In the genomic region with DNA sequence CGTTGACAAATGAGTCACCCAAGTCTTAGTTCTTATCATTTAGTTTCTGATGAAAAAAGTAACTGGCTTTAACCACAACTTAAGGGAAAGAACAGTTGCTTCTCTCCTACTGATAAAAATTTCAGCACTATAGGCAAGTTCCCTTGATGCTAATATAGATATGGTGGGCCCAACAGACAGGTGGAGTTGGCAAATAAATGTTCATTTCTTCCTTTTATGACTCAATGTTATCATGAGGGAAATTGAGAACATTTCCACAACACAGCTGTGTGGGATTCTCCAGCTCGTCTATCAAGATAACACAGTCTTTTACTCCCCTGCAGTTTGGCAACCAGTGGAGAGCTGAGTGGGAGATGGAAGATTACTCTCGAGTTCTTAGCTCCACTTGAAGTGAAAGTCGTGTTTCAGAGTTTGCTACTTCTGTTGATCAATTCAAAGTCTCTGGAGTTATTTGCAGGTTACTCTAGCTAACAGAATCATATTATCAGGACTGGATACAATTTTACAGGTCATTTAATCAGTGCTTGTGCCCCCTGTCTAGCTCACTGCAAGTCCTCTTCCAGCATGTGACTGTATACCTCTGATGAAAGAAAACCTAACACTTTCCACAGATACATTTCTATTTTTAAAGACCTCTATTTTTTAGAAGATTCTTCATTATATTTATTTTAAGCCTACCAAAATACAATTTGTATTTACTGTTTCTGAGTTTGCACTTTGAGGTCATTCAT, we compare ENCODE assay signal across 15 cellular contexts.
DNase-seq lines count a peak whose midpoint lies in the region; ATAC-seq, FAIRE-seq and TF ChIP-seq lines count a peak whose summit lies in the region.
"Had no signal": no experiment of that assay in that cellular context is flagged by ENCODE, and none has a peak within 500 bp of the region (broad histone marks: within the 10 kb centered on the region; RNA-seq: fewer than 3 reads in every experiment).

No MANE protein-coding gene starts in this region.

- in situ Hi-C loops in K562 (cut with MboI): no loop called here

- no peak for TF ChIP-seq POLR2A in K562 (conservative IDR thresholded peaks at IDR 0.05)
- no peak for TF ChIP-seq POLR2A in vagina (IDR thresholded peaks at IDR 0.05)

- 0% methylated on average over 4 of the region's 4 CpGs for WGBS in K562 (ENCODE audit: insufficient coverage, low coverage, missing lambda C conversion rate)
- 23 to 30% methylated on average over 4 of the region's 4 CpGs for WGBS in lung, 2 donors

- peak; percentile 84 for TF ChIP-seq EP300 in K562 (IDR thresholded peaks at IDR 0.05; ENCODE audit: low read length)

- H3K9me1 ChIP-seq in K562 (ENCODE audit: control insufficient read depth, insufficient read depth, low read length): no peaks in the 10 kb centered on the region

- POLR2A ChIA-PET in K562 (lab: Yijun Ruan, JAX): interaction anchor here (1.0 kb wide), 1 partner anchor 9 kb away, joined by 4 read pairs; no protein-coding TSS in a partner anchor

- H3K27ac ChIP-seq in K562 (ENCODE audit: extremely low read depth, low read depth, low read length): peak overlapping the region; percentile 28; the same call in 2 of the 3 replicates
- no peak overlapping the region for H3K27ac ChIP-seq in lung (ENCODE audit: low read depth in 1 of 2, low read length in 1 of 2)
- H3K27ac ChIP-seq in vagina: no peak overlapping the region
- no peak overlapping the region for H3K27ac ChIP-seq in WERI-Rb-1
- H3K27ac ChIP-seq: body of pancreas, SJSA1 had no signal

- H2AFZ ChIP-seq in K562 (ENCODE audit: low read depth, low read length): peak overlapping the region; percentile 28

- peaks cover 1% of the 10 kb centered on the region; the same call in 1 of the 2 replicates for H3K9me3 ChIP-seq in K562 (replicated peaks; ENCODE audit: control insufficient read depth, insufficient read depth, low read depth, low read length)
- H3K9me3 ChIP-seq in lung (ENCODE audit: control insufficient read depth in 2 of 2, insufficient read depth in 1 of 2, low read length in 1 of 2): no peaks in the 10 kb centered on the region
- no peaks in the 10 kb centered on the region for H3K9me3 ChIP-seq in vagina
- no peaks in the 10 kb centered on the region for H3K9me3 ChIP-seq in WERI-Rb-1 (ENCODE audit: severe bottlenecking)
- H3K9me3 ChIP-seq: body of pancreas, SJSA1 had no signal

- peak; percentile 94 for DNase-seq in GF-D8 (lab: John Stamatoyannopoulos, UW)
- DNase-seq in LHCN-M2 (ENCODE audit: low read depth): peak; percentile 13
- DNase-seq in K562 (ENCODE audit: extremely low read depth in 1 of 4, low spot score in 3 of 4): peak; percentile 46 to 77 (median 53)
- no peak for DNase-seq in lung (ENCODE audit: low spot score)
- DNase-seq in SHP77 (lab: John Stamatoyannopoulos, UW): no peak
- no peak for DNase-seq in vagina (ENCODE audit: extremely low spot score in 2 of 2)
- DNase-seq in WERI-Rb-1: no peak
- DNase-seq: activated CD4-positive, alpha-beta T cell treated with anti-CD3 and anti-CD28 coated beads, Interleukin-2, amount 50 U/mL, for 48 hours; body of pancreas; naive thymus-derived CD4-positive, alpha-beta T cell; NCI-H1436; NCI-H2227 treated with DMSO at 0.1 percent for 48 hours had no signal

- intact Hi-C loops in K562 (cut with micrococcal nuclease): loop anchor here (5.0 kb wide), 1 partner anchor 51 kb away; no protein-coding TSS in a partner anchor
- intact Hi-C loops in vagina (cut with DNase I): no loop called here

- CTCF ChIA-PET in K562 (lab: Yijun Ruan, JAX; ENCODE audit: low intra/inter-chr PET ratio): no interaction called here

- H4K20me1 ChIP-seq in K562 (replicated peaks; ENCODE audit: control insufficient read depth, insufficient read depth, low read length): no peaks in the 10 kb centered on the region

- H3K27me3 ChIP-seq in K562 (ENCODE audit: control insufficient read depth in 2 of 2, insufficient read depth in 2 of 2, low read length in 2 of 2): no peaks in the 10 kb centered on the region
- no peaks in the 10 kb centered on the region for H3K27me3 ChIP-seq in lung (ENCODE audit: control insufficient read depth, insufficient read depth)
- H3K27me3 ChIP-seq in vagina: no peaks in the 10 kb centered on the region
- H3K27me3 ChIP-seq in WERI-Rb-1 (ENCODE audit: insufficient read depth, low read depth, severe bottlenecking): no peaks in the 10 kb centered on the region
- H3K27me3 ChIP-seq: body of pancreas, SJSA1 had no signal

- H3K4me2 ChIP-seq in K562 (ENCODE audit: insufficient read depth, low read length): peak overlapping the region; percentile 20; the same call in 1 of the 2 replicates

- ATAC-seq in K562 (peak; percentile 87), lung (ENCODE audit: insufficient read depth, low FRiP score) (peak; percentile 54), GM21360 (IDR thresholded peaks at IDR 0.05; ENCODE audit: unreplicated experiment) (no peak)
- ATAC-seq: body of pancreas; naive thymus-derived CD4-positive, alpha-beta T cell had no signal

- H3K4me1 ChIP-seq in K562 (replicated peaks in 1 of 2; ENCODE audit: control insufficient read depth in 2 of 2, insufficient read depth in 2 of 2, low read length in 2 of 2): peaks cover 0 to 25% of the 10 kb centered on the region in 2 experiments; a peak in 3 of 5 replicates
- no peaks in the 10 kb centered on the region for H3K4me1 ChIP-seq in lung (ENCODE audit: control insufficient read depth in 2 of 2, insufficient read depth in 2 of 2, low read length in 2 of 2)
- H3K4me1 ChIP-seq in vagina: no peaks in the 10 kb centered on the region
- H3K4me1 ChIP-seq: body of pancreas had no signal

- TF ChIP-seq CTCF in K562 (IDR thresholded peaks at IDR 0.05 in 2 of 3, conservative IDR thresholded peaks at IDR 0.05 in 1 of 3; ENCODE audit: insufficient read depth in 2 of 3, low read depth in 1 of 3, low read length in 3 of 3) (no peak), lung (IDR thresholded peaks at IDR 0.05; ENCODE audit: control extremely low read depth, extremely low read depth) (no peak), vagina (IDR thresholded peaks at IDR 0.05) (no peak), WERI-Rb-1 (IDR thresholded peaks at IDR 0.05; ENCODE audit: low read depth, low read length) (no peak)

- peak in 1 of 2 experiments; percentile 22; a peak in 2 of 4 replicates for TF ChIP-seq RAD21 in K562 (CRISPR knock-in tag; conservative IDR thresholded peaks at IDR 0.05 in 1 of 2, IDR thresholded peaks at IDR 0.05 in 1 of 2)

- FAIRE-seq in K562 (lab: Jason Lieb, UNC): peak; percentile 89
- FAIRE-seq: D721Med had no signal

- H3K4me3 ChIP-seq in K562 (no peak overlapping the region), lung (no peak overlapping the region), vagina (no peak overlapping the region), WERI-Rb-1 (ENCODE audit: low read depth, low read length) (no peak overlapping the region)
- H3K4me3 ChIP-seq: body of pancreas, SJSA1 had no signal

- H3K79me2 ChIP-seq in K562 (ENCODE audit: control insufficient read depth, insufficient read depth, low read length): no peaks in the 10 kb centered on the region

- H3K36me3 ChIP-seq in K562 (ENCODE audit: control insufficient read depth, insufficient read depth, low read length): no peaks in the 10 kb centered on the region
- no peaks in the 10 kb centered on the region for H3K36me3 ChIP-seq in lung (ENCODE audit: control insufficient read depth in 2 of 2, insufficient read depth in 2 of 2, low read length in 2 of 2)
- H3K36me3 ChIP-seq in vagina: no peaks in the 10 kb centered on the region
- no peaks in the 10 kb centered on the region for H3K36me3 ChIP-seq in WERI-Rb-1
- H3K36me3 ChIP-seq: SJSA1 had no signal

- no peak overlapping the region for H3K9ac ChIP-seq in K562 (ENCODE audit: insufficient read depth in 1 of 2, low read depth in 2 of 2, low read length in 2 of 2)

- BruUV-seq in K562 (replicated peaks; lab: Mats Ljungman, UMichigan): no TSS peak

TF ChIP-seq in K562, 482 proteins besides CTCF, POLR2A, EP300 and RAD21 (continues in another document):
- TF ChIP-seq SREBF1 (IDR thresholded peaks at IDR 0.05; ENCODE audit: borderline replicate concordance, low read depth, low read length): no peak
- no peak for TF ChIP-seq SRSF7 (optimal IDR thresholded peaks at IDR 0.05; ENCODE audit: low read depth, low read length)
- TF ChIP-seq SETDB1 (IDR thresholded peaks at IDR 0.05; ENCODE audit: low read length): no peak
- TF ChIP-seq C11orf30 (IDR thresholded peaks at IDR 0.05; ENCODE audit: low read depth): no peak
- TF ChIP-seq, protein P1, sequence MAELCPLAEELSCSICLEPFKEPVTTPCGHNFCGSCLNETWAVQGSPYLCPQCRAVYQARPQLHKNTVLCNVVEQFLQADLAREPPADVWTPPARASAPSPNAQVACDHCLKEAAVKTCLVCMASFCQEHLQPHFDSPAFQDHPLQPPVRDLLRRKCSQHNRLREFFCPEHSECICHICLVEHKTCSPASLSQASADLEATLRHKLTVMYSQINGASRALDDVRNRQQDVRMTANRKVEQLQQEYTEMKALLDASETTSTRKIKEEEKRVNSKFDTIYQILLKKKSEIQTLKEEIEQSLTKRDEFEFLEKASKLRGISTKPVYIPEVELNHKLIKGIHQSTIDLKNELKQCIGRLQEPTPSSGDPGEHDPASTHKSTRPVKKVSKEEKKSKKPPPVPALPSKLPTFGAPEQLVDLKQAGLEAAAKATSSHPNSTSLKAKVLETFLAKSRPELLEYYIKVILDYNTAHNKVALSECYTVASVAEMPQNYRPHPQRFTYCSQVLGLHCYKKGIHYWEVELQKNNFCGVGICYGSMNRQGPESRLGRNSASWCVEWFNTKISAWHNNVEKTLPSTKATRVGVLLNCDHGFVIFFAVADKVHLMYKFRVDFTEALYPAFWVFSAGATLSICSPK (IDR thresholded peaks at IDR 0.05; ENCODE audit: borderline replicate concordance): no peak
- no peak for TF ChIP-seq NR2C1 (IDR thresholded peaks at IDR 0.05)
- no peak for TF ChIP-seq NR2C1 (tag; IDR thresholded peaks at IDR 0.05)
- TF ChIP-seq, protein P2, sequence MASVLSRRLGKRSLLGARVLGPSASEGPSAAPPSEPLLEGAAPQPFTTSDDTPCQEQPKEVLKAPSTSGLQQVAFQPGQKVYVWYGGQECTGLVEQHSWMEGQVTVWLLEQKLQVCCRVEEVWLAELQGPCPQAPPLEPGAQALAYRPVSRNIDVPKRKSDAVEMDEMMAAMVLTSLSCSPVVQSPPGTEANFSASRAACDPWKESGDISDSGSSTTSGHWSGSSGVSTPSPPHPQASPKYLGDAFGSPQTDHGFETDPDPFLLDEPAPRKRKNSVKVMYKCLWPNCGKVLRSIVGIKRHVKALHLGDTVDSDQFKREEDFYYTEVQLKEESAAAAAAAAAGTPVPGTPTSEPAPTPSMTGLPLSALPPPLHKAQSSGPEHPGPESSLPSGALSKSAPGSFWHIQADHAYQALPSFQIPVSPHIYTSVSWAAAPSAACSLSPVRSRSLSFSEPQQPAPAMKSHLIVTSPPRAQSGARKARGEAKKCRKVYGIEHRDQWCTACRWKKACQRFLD (CRISPR knock-in tag; IDR thresholded peaks at IDR 0.05): 0 out of 2 replicates have a peak, but pooled peaks have one; percentile 58

Comparison
In these comparisons a context has a peak if more than half of its experiments do, and no peak if none do; other contexts are left out.
1. DNase-seq: peak in GF-D8 (single experiment), LHCN-M2 (single experiment) and K562 (4 of 4); none in lung (single experiment), SHP77 (0 of 2), vagina (0 of 2) and WERI-Rb-1 (single experiment).